Comparison of ENCODE assay signal across 20 cellular contexts in genomic region chr11:120890921-120891320, GRCh38.
"Had no signal": no experiment of that assay in that cellular context is flagged by ENCODE, and none has a peak within 500 bp of the region (broad histone marks: within the 10 kb centered on the region; RNA-seq: fewer than 3 reads in every experiment).

No MANE protein-coding gene starts in this region.

- H3K27ac ChIP-seq: brain microvascular endothelial cell, coronary artery, dorsolateral prefrontal cortex, WERI-Rb-1 had no signal

- H3K4me3 ChIP-seq: coronary artery, dorsolateral prefrontal cortex had no signal

- DNase-seq: activated B cell treated with CpG ODN at 0.5 μM for 24 hours; activated CD4-positive, alpha-beta T cell treated with anti-CD3 and anti-CD28 coated beads for 48 hours; activated CD4-positive, alpha-beta T cell treated with anti-CD3 and anti-CD28 coated beads, Interleukin-2, amount 50 U/mL, for 1 hour; activated CD4-positive, alpha-beta T cell treated with anti-CD3 and anti-CD28 coated beads, Interleukin-2, amount 50 U/mL, for 48 hours; activated CD8-positive, alpha-beta memory T cell treated with anti-CD3 and anti-CD28 coated beads for 24 hours; activated CD8-positive, alpha-beta T cell treated with anti-CD3 and anti-CD28 coated beads for 36 hours; activated effector memory CD4-positive, alpha-beta T cell treated with Interleukin-2 at 50 U/mL for 16 hours; activated gamma-delta T cell treated with Interleukin-2 at 50 U/mL for 16 hours; activated naive CD4-positive, alpha-beta T cell treated with anti-CD3 and anti-CD28 coated beads, Interleukin-2, amount 50 U/mL, for 16 hours; activated naive CD4-positive, alpha-beta T cell treated with Interleukin-2 at 50 U/mL for 16 hours; activated T-cell treated with anti-CD3 and anti-CD28 coated beads, Interleukin-2, amount 50 U/mL, for 4 hours; amniotic stem cell; brain microvascular endothelial cell; dorsolateral prefrontal cortex; effector memory CD4-positive, alpha-beta T cell; endodermal cell; foreskin fibroblast; T1000; WERI-Rb-1 had no signal

- H3K27me3 ChIP-seq: brain microvascular endothelial cell, dorsolateral prefrontal cortex had no signal

- H3K36me3 ChIP-seq: brain microvascular endothelial cell, WERI-Rb-1 had no signal
